ENCODE assay signal across 5 cellular contexts in the genomic region with DNA sequence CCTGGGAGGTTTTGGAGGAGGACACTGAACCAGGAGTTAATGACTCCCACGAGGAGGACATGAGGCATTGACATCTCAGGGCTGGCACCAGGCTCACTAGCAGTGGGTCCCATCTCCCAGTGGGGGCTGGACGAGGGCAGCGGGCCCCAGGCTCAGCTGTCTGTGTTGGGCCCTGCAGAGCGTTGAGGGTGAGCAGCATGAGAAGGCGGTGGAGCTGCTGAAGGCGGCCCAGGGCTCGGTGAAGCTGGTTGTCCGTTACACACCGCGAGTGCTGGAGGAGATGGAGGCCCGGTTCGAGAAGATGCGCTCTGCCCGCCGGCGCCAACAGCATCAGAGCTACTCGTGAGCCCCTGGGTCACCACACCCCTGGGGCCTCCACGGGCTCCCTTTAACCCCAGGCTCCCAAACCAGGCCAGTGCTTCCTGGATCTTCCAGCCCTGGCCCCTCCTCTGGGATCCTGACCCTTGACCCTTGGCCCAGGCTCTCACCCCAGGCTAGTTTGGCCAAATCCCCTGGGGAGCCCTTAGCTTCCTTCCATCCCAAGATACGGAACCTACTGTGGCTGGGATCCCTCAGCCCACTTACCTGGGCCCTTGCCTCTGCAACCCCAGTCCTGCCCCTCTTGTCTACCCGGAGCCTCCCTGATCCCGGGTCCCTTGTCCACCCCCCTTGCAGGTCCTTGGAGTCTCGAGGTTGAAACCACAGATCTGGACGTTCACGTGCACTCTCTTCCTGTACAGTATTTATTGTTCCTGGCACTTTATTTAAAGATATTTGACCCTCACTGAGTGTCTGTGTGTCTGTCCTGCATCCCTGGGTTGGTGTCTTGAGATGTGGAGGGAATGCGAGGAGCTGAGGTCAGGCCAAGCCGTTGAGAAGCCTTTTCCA.
DNase-seq lines count a peak whose midpoint lies in the region; ATAC-seq and TF ChIP-seq lines count a peak whose summit lies in the region.

No MANE protein-coding gene starts in this region.

- no peak for ATAC-seq in GM19035 (IDR thresholded peaks at IDR 0.05; ENCODE audit: unreplicated experiment)

- peaks cover 9% of the 10 kb centered on the region; the same call in 1 of the 2 replicates for H3K36me3 ChIP-seq in SK-N-MC (ENCODE audit: insufficient read depth, low read length)
- no peaks in the 10 kb centered on the region for H3K36me3 ChIP-seq in subcutaneous abdominal adipose tissue (ENCODE audit: control insufficient read depth in 5 of 5, insufficient read depth in 5 of 5, low read length in 5 of 5)

- DNase-seq in SK-N-MC (ENCODE audit: low read depth, low spot score) (no peak), foreskin fibroblast (no peak), NCI-H2107 treated with DMSO at 0.1 percent for 48 hours (lab: John Stamatoyannopoulos, UW; ENCODE audit: unreplicated experiment) (no peak)

- no peak for TF ChIP-seq CTCF in foreskin fibroblast (IDR thresholded peaks at IDR 0.05; ENCODE audit: low read depth, low read length)

- H3K27me3 ChIP-seq in subcutaneous abdominal adipose tissue (ENCODE audit: control insufficient read depth in 5 of 5, insufficient read depth in 4 of 5, low read length in 5 of 5), result no peaks in the 10 kb centered on the region

- peak overlapping the region; percentile 83 for H3K27ac ChIP-seq in SK-N-MC
- peak overlapping the region; percentile 84 for H3K27ac ChIP-seq in subcutaneous abdominal adipose tissue (ENCODE audit: low read depth, low read length)

- H3K4me1 ChIP-seq in subcutaneous abdominal adipose tissue (ENCODE audit: control insufficient read depth in 5 of 5, insufficient read depth in 5 of 5, low read length in 5 of 5), result peaks cover 7 to 49% (median 47%) of the 10 kb centered on the region in 5 donors

- peak overlapping the region; percentile 87 for H3K9ac ChIP-seq in SK-N-MC (ENCODE audit: insufficient read length)
- peak overlapping the region; percentile 3 to 85 (median 74) for H3K9ac ChIP-seq in subcutaneous abdominal adipose tissue (ENCODE audit: low read length in 5 of 5)

- peak overlapping the region; percentile 82 for H3K4me3 ChIP-seq in SK-N-MC
- H3K4me3 ChIP-seq in foreskin fibroblast (ENCODE audit: low read depth in 1 of 2, low read length in 2 of 2), result peak overlapping the region; percentile 76 to 77
- peak overlapping the region; percentile 61 to 74 (median 67) for H3K4me3 ChIP-seq in subcutaneous abdominal adipose tissue (ENCODE audit: low read depth in 1 of 5, low read length in 5 of 5)

- H3K9me3 ChIP-seq in SK-N-MC (ENCODE audit: low read depth, low read length) (no peaks in the 10 kb centered on the region), subcutaneous abdominal adipose tissue (ENCODE audit: control insufficient read depth in 5 of 5, low read length in 5 of 5) (no peaks in the 10 kb centered on the region)
